In genomic region chr9:91914937-91915336, GRCh38 we compare ENCODE assay signal across 6 cellular contexts. TPM values are rescaled to one million over a fixed set of nuclear protein-coding genes. Genes with fewer than 3 reads are reported as not detected.
"Had no signal": no experiment of that assay in that cellular context is flagged by ENCODE, and none has a peak within 500 bp of the region (broad histone marks: within the 10 kb centered on the region; RNA-seq: fewer than 3 reads in every experiment).

No MANE protein-coding gene starts in this region.

- H3K36me3 ChIP-seq: HAP-1 had no signal

- H3K9me3 Mint-ChIP-seq: HFFc6 had no signal

- H3K4me1 ChIP-seq: HAP-1 had no signal

- DNase-seq: GM23248, GOT3, HFFc6, IMR-90 had no signal

- H3K4me3 ChIP-seq: GM23248, HAP-1 had no signal

- H3K9me3 ChIP-seq: HAP-1 had no signal

- H3K9ac ChIP-seq: GM23248 had no signal

- H3K4me3 Mint-ChIP-seq: HFFc6 had no signal

- H3K27ac ChIP-seq: GM23248 had no signal

- H3K27ac Mint-ChIP-seq: HFFc6 had no signal

RNA-seq across cellular contexts. Expression of gene ROR2, which starts 35.1 kb away (rescaled TPM):
- total RNA-seq: HT-29 had no signal
